10 cellular contexts compared by ENCODE assay signal in genomic region chr6:138499303-138499991, GRCh38. TPM values are rescaled to one million over a fixed set of nuclear protein-coding genes. Genes with fewer than 3 reads are reported as not detected.
DNase-seq lines count a peak whose midpoint lies in the region; ATAC-seq and TF ChIP-seq lines count a peak whose summit lies in the region.
"Had no signal": no experiment of that assay in that cellular context is flagged by ENCODE, and none has a peak within 500 bp of the region (broad histone marks: within the 10 kb centered on the region; RNA-seq: fewer than 3 reads in every experiment).

A gene with protein sequence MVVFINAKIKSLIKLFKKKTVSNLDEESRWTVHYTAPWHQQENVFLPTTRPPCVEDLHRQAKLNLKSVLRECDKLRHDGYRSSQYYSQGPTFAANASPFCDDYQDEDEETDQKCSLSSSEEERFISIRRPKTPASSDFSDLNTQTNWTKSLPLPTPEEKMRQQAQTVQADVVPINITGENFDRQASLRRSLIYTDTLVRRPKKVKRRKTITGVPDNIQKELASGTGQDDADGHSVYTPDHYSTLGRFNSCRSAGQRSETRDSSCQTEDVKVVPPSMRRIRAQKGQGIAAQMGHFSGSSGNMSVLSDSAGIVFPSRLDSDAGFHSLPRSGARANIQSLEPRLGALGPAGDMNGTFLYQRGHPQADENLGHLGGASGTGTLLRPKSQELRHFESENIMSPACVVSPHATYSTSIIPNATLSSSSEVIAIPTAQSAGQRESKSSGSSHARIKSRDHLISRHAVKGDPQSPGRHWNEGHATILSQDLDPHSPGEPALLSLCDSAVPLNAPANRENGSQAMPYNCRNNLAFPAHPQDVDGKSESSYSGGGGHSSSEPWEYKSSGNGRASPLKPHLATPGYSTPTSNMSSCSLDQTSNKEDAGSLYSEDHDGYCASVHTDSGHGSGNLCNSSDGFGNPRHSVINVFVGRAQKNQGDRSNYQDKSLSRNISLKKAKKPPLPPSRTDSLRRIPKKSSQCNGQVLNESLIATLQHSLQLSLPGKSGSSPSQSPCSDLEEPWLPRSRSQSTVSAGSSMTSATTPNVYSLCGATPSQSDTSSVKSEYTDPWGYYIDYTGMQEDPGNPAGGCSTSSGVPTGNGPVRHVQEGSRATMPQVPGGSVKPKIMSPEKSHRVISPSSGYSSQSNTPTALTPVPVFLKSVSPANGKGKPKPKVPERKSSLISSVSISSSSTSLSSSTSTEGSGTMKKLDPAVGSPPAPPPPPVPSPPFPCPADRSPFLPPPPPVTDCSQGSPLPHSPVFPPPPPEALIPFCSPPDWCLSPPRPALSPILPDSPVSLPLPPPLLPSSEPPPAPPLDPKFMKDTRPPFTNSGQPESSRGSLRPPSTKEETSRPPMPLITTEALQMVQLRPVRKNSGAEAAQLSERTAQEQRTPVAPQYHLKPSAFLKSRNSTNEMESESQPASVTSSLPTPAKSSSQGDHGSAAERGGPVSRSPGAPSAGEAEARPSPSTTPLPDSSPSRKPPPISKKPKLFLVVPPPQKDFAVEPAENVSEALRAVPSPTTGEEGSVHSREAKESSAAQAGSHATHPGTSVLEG (N-terminal part only) (minus strand): TSS chr6:138499494. CDS start chr6:138499290, 204 bp downstream.

- H3K4me1 ChIP-seq in PC-9 (replicated peaks; ENCODE audit: insufficient read depth) = no peaks in the 10 kb centered on the region

- no peaks in the 10 kb centered on the region for H3K36me3 Mint-ChIP-seq in activated CD4-positive, alpha-beta T cell treated with anti-CD3 and anti-CD28 coated beads for 36 hours (ENCODE audit: low read depth)
- H3K36me3 Mint-ChIP-seq in activated CD4-positive, alpha-beta T cell treated with anti-CD3 and anti-CD28 coated beads, Interleukin-2, amount 10 ng/mL, durations not matched to agents 24 days and 14 days (ENCODE audit: low read depth) = no peaks in the 10 kb centered on the region
- H3K36me3 Mint-ChIP-seq: CD4-positive, CD25-positive, alpha-beta regulatory T cell had no signal

- H3K27me3 ChIP-seq in PC-9 (ENCODE audit: insufficient read depth, low read depth) = no peaks in the 10 kb centered on the region

- H3K9me2 ChIP-seq in PC-9 (ENCODE audit: insufficient read depth) = no peaks in the 10 kb centered on the region

- H3K4me2 ChIP-seq in PC-9 = no peak within 1 kb of the TSS

- no peaks in the 10 kb centered on the region for H4K20me1 ChIP-seq in PC-9 (ENCODE audit: insufficient read depth)

- POLR2A ChIA-PET in activated CD4-positive, alpha-beta T cell treated with anti-CD3 and anti-CD28 coated beads for 36 hours (lab: Charles Lee) = no interaction called here
- POLR2A ChIA-PET in PC-9 (lab: Charles Lee; ENCODE audit: unreplicated experiment) = no interaction called here

- H3K9me3 ChIP-seq in PC-9 (ENCODE audit: insufficient read depth, low read depth) = no peaks in the 10 kb centered on the region
- H3K9me3 ChIP-seq: thoracic aorta had no signal

- no peak within 1 kb of the TSS for H3K4me3 ChIP-seq in PC-9
- H3K4me3 ChIP-seq: thoracic aorta had no signal

- H2AFZ ChIP-seq in PC-9 = no peak within 1 kb of the TSS

- ATAC-seq in activated CD4-positive, alpha-beta T cell treated with anti-CD3 and anti-CD28 coated beads for 36 hours = peak; percentile 26
- peak; percentile 95 for ATAC-seq in HG03066 (IDR thresholded peaks at IDR 0.05; ENCODE audit: low read depth, unreplicated experiment)
- ATAC-seq in left cardiac atrium = peak in 1 of 2 donors; percentile 13

- no TSS peak for BruUV-seq in PC-9 (replicated peaks; lab: Mats Ljungman, UMichigan)

- no peaks in the 10 kb centered on the region for H3K9me3 Mint-ChIP-seq in activated CD4-positive, alpha-beta T cell treated with anti-CD3 and anti-CD28 coated beads for 36 hours (ENCODE audit: low read depth)
- H3K9me3 Mint-ChIP-seq in activated CD4-positive, alpha-beta T cell treated with anti-CD3 and anti-CD28 coated beads, Interleukin-2, amount 10 ng/mL, durations not matched to agents 24 days and 14 days = no peaks in the 10 kb centered on the region

- no peak for TF ChIP-seq CTCF in PC-9 (conservative IDR thresholded peaks at IDR 0.05)

- CTCF ChIA-PET in activated CD4-positive, alpha-beta T cell treated with anti-CD3 and anti-CD28 coated beads for 36 hours (lab: Charles Lee) = interaction anchor here (1.1 to 2.4 kb wide), 3 partner anchors 10 to 72 kb away, joined by 3 to 9 read pairs (median 3); no protein-coding TSS in a partner anchor
- CTCF ChIA-PET in PC-9 (lab: Charles Lee) = no interaction called here

- H3K4me3 Mint-ChIP-seq in activated CD4-positive, alpha-beta T cell treated with anti-CD3 and anti-CD28 coated beads for 36 hours = no peak within 1 kb of the TSS
- H3K4me3 Mint-ChIP-seq in activated CD4-positive, alpha-beta T cell treated with anti-CD3 and anti-CD28 coated beads, Interleukin-2, amount 10 ng/mL, durations not matched to agents 24 days and 14 days = no peak within 1 kb of the TSS
- H3K4me3 Mint-ChIP-seq: CD4-positive, CD25-positive, alpha-beta regulatory T cell had no signal

- no peaks in the 10 kb centered on the region for H3F3A ChIP-seq in PC-9 (ENCODE audit: insufficient read depth, low read depth)

- no peaks in the 10 kb centered on the region for H3K36me3 ChIP-seq in PC-9 (ENCODE audit: low read depth)
- H3K36me3 ChIP-seq: thoracic aorta had no signal

- peaks cover 11% of the 10 kb centered on the region; the same call in 1 of the 2 replicates for H3K79me2 ChIP-seq in PC-9 (ENCODE audit: low read depth)

- DNase-seq in activated CD4-positive, alpha-beta T cell treated with anti-CD3 and anti-CD28 coated beads for 36 hours = no peak
- DNase-seq in activated CD4-positive, alpha-beta T cell treated with anti-CD3 and anti-CD28 coated beads, Interleukin-2, amount 50 U/mL, for 1 hour = no peak
- DNase-seq in PC-9 (no peak), left cardiac atrium (no peak), pulmonary artery endothelial cell (ENCODE audit: low read depth, low spot score) (no peak)
- DNase-seq in activated CD4-positive, alpha-beta T cell treated with anti-CD3 and anti-CD28 coated beads, Interleukin-2, amount 10 ng/mL, durations not matched to agents 24 days and 14 days = no peak
- no peak for DNase-seq in activated CD8-positive, alpha-beta memory T cell treated with anti-CD3 and anti-CD28 coated beads for 24 hours
- DNase-seq: CD4-positive, CD25-positive, alpha-beta regulatory T cell had no signal

- no peak within 1 kb of the TSS for H3K27ac ChIP-seq in PC-9
- H3K27ac ChIP-seq: thoracic aorta had no signal

- peaks cover 9% of the 10 kb centered on the region for H3K27me3 Mint-ChIP-seq in activated CD4-positive, alpha-beta T cell treated with anti-CD3 and anti-CD28 coated beads for 36 hours
- peaks cover 23% of the 10 kb centered on the region for H3K27me3 Mint-ChIP-seq in activated CD4-positive, alpha-beta T cell treated with anti-CD3 and anti-CD28 coated beads, Interleukin-2, amount 10 ng/mL, durations not matched to agents 24 days and 14 days

- peaks cover 4% of the 10 kb centered on the region for H3K4me1 Mint-ChIP-seq in activated CD4-positive, alpha-beta T cell treated with anti-CD3 and anti-CD28 coated beads for 36 hours
- no peaks in the 10 kb centered on the region for H3K4me1 Mint-ChIP-seq in activated CD4-positive, alpha-beta T cell treated with anti-CD3 and anti-CD28 coated beads, Interleukin-2, amount 10 ng/mL, durations not matched to agents 24 days and 14 days

- intact Hi-C loops in activated CD4-positive, alpha-beta T cell treated with anti-CD3 and anti-CD28 coated beads for 36 hours (cut with DNase I, micrococcal nuclease) = no loop called here
- intact Hi-C loops in PC-9 (cut with micrococcal nuclease; ENCODE audit: unreplicated experiment) (no loop called here), left cardiac atrium (cut with DNase I) (no loop called here)
- intact Hi-C loops in activated CD4-positive, alpha-beta T cell treated with anti-CD3 and anti-CD28 coated beads, Interleukin-2, amount 10 ng/mL, durations not matched to agents 24 days and 14 days (cut with micrococcal nuclease) = no loop called here

- H3K27ac Mint-ChIP-seq in activated CD4-positive, alpha-beta T cell treated with anti-CD3 and anti-CD28 coated beads for 36 hours = no peak within 1 kb of the TSS
- no peak within 1 kb of the TSS for H3K27ac Mint-ChIP-seq in activated CD4-positive, alpha-beta T cell treated with anti-CD3 and anti-CD28 coated beads, Interleukin-2, amount 10 ng/mL, durations not matched to agents 24 days and 14 days
- H3K27ac Mint-ChIP-seq: CD4-positive, CD25-positive, alpha-beta regulatory T cell had no signal

RNA-seq across cellular contexts. Expression of the gene that starts here (rescaled TPM):
- under 1 TPM; 0.53 to 0.70 TPM for total RNA-seq in activated CD4-positive, alpha-beta T cell treated with anti-CD3 and anti-CD28 coated beads for 36 hours
- total RNA-seq in PC-9 (2021) = 17.5 and 17.8 TPM in 2 replicates
- 10 to 100 TPM; 32.1 to 45.1 TPM for total RNA-seq in left cardiac atrium
- 15.4 and 28.7 TPM in 2 replicates for total RNA-seq in pulmonary artery endothelial cell
- total RNA-seq in activated CD4-positive, alpha-beta T cell treated with anti-CD3 and anti-CD28 coated beads, Interleukin-2, amount 10 ng/mL, durations not matched to agents 24 days and 14 days = 0.26 and 0.63 TPM in 2 replicates
- total RNA-seq: CD4-positive, CD25-positive, alpha-beta regulatory T cell had no signal

Comparison
In these comparisons a context has a peak if more than half of its experiments do, and no peak if none do; other contexts are left out.
1. Peak in ATAC-seq in activated CD4-positive, alpha-beta T cell treated with anti-CD3 and anti-CD28 coated beads for 36 hours; RNA of the gene not detected or under 1 TPM.